In the genomic region with DNA sequence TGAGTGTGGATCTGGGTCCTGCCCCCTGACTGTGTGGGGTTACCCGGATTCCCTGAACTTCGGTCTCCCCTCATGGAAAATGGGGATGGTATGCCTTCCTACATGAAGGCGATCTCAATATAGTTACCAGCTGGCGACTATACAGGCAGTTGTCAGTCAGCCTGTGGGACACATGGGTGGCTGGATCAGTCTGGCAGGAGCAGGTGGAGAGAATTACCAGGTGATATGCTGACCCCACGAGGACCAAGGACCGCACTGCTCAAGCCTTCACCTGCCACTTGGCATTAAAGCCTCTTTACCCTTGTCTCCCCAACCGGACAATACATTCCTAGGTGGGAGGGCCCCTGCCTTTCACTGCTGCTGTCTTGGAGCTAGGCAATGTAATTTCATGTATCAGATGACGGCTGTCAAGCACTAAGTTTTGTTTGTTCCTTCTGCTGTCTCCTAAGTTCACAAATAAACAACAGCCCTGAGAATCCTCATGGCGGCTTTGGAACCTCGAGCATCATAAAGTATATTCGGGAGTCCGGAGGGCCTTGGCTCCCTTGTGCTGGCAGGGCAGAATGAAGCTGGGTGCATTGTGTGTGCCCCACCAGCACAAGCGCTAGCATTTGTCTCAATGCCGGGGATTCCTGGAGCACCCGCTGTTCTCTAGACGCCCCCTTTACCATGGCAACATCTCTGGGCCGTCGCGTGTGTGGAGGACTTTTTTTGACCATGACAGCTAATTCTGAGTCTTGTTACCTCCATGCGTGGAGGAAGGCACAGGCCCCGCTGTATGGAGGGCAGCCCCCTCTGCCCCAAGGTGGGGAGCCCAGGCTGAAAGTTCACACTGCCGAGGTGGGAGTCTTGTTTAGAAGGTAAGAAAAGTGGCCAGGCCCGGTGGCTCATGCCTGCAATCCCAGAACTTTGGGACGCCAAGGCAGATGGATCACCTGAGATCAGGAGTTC, we compare ENCODE assay signal across 18 cellular contexts.
"Had no signal": no experiment of that assay in that cellular context is flagged by ENCODE, and none has a peak within 500 bp of the region (broad histone marks: within the 10 kb centered on the region; RNA-seq: fewer than 3 reads in every experiment).

No MANE protein-coding gene starts in this region.

- DNase-seq: activated CD8-positive, alpha-beta T cell treated with anti-CD3 and anti-CD28 coated beads, Interleukin-2, amount 10 ng/mL, durations not matched to agents 7 days and 5 days; activated effector memory CD4-positive, alpha-beta T cell treated with anti-CD3 and anti-CD28 coated beads, Interleukin-2, amount 50 U/mL, for 16 hours; activated naive CD8-positive, alpha-beta T cell treated with anti-CD3 and anti-CD28 coated beads, Interleukin-2, amount 50 U/mL, for 24 hours; amniotic stem cell; NCI-H1105 treated with DMSO at 0.1 percent for 48 hours; NCI-H1436 treated with DMSO at 0.1 percent for 48 hours; NCI-H187; NCI-H446 treated with DMSO at 0.1 percent for 48 hours had no signal

- H3K27ac Mint-ChIP-seq: activated CD8-positive, alpha-beta T cell treated with anti-CD3 and anti-CD28 coated beads, Interleukin-2, amount 10 ng/mL, durations not matched to agents 7 days and 5 days; activated naive CD4-positive, alpha-beta T cell treated with anti-CD3 and anti-CD28 coated beads, Interleukin-2, amount 50 U/mL, for 72 hours; activated naive CD8-positive, alpha-beta T cell treated with anti-CD3 and anti-CD28 coated beads, Interleukin-2, amount 50 U/mL, for 24 hours; T-helper 2 cell treated with Interferon-gamma antibody and Interleukin-4, amounts not matched to agents 5 μg/mL and 100 μg/mL, for 36 hours had no signal

- H3K4me1 ChIP-seq: ascending aorta, body of pancreas, Peyer's patch, SJCRH30 had no signal

- H3K27ac ChIP-seq: ascending aorta, body of pancreas, Peyer's patch, RWPE1, SJCRH30 had no signal

- H3K27me3 ChIP-seq: ascending aorta, body of pancreas, Peyer's patch had no signal

- H3K36me3 ChIP-seq: ascending aorta, Peyer's patch, SJCRH30 had no signal

- H3K9ac ChIP-seq: SK-N-SH had no signal

- H3K4me1 Mint-ChIP-seq: activated naive CD8-positive, alpha-beta T cell treated with anti-CD3 and anti-CD28 coated beads, Interleukin-2, amount 50 U/mL, for 24 hours had no signal

- H3K4me2 ChIP-seq: SK-N-SH had no signal

- H3K4me3 Mint-ChIP-seq: activated CD8-positive, alpha-beta T cell treated with anti-CD3 and anti-CD28 coated beads, Interleukin-2, amount 10 ng/mL, durations not matched to agents 7 days and 5 days; activated naive CD8-positive, alpha-beta T cell treated with anti-CD3 and anti-CD28 coated beads, Interleukin-2, amount 50 U/mL, for 24 hours; activated T-cell treated with anti-CD3 and anti-CD28 coated beads, Interleukin-2, amount 50 U/mL, for 4 hours; central memory CD8-positive, alpha-beta T cell; T-helper 2 cell treated with Interferon-gamma antibody and Interleukin-4, amounts not matched to agents 5 μg/mL and 100 μg/mL, for 36 hours had no signal

- H3K4me3 ChIP-seq: ascending aorta, body of pancreas, Peyer's patch, SJCRH30 had no signal

- H3K9me3 ChIP-seq: ascending aorta, body of pancreas, Peyer's patch, SJCRH30, SK-N-SH had no signal

- H3K36me3 Mint-ChIP-seq: activated naive CD4-positive, alpha-beta T cell treated with anti-CD3 and anti-CD28 coated beads, Interleukin-2, amount 50 U/mL, for 72 hours had no signal

- H3K9me3 Mint-ChIP-seq: activated naive CD4-positive, alpha-beta T cell treated with anti-CD3 and anti-CD28 coated beads, Interleukin-2, amount 50 U/mL, for 72 hours; activated naive CD8-positive, alpha-beta T cell treated with anti-CD3 and anti-CD28 coated beads, Interleukin-2, amount 50 U/mL, for 24 hours; activated T-cell treated with anti-CD3 and anti-CD28 coated beads, Interleukin-2, amount 50 U/mL, for 4 hours; central memory CD8-positive, alpha-beta T cell; T-helper 2 cell treated with Interferon-gamma antibody and Interleukin-4, amounts not matched to agents 5 μg/mL and 100 μg/mL, for 36 hours had no signal

- H3K27me3 Mint-ChIP-seq: activated naive CD8-positive, alpha-beta T cell treated with anti-CD3 and anti-CD28 coated beads, Interleukin-2, amount 50 U/mL, for 24 hours had no signal
